8 cellular contexts compared by ENCODE assay signal in the genomic region with DNA sequence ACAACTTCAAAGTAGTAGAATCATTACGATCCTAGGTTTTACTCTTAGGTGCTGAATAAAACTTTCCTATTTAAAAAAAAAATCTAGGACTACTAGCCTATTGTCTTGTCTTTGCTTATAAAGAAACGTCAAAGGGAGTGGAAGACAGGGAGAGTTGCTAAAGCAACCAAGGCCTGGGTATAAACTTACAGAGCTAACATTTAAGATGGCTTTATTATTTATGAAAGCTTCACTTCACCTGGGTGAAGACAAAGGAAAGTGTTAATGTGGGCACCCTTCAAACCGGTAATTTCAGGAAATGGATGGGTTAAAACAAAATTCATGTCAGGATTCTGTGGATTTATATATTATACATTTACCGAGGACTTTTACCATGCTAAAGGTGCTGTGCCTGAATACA. TPM values are rescaled to one million over a fixed set of nuclear protein-coding genes. Genes with fewer than 3 reads are reported as not detected.
DNase-seq lines count a peak whose midpoint lies in the region; ATAC-seq and TF ChIP-seq lines count a peak whose summit lies in the region.

No MANE protein-coding gene starts in this region.

- H3K4me2 ChIP-seq in fibroblast of lung (ENCODE audit: extremely low read depth, insufficient read depth, low read length), result peak overlapping the region; percentile 94

- H4K20me1 ChIP-seq in fibroblast of lung (ENCODE audit: control insufficient read depth, extremely low read depth, insufficient read depth, low read length), result no peaks in the 10 kb centered on the region

- H3K4me1 ChIP-seq in HEK293 (ENCODE audit: control insufficient read depth, insufficient read depth, low read length) (peaks cover 18% of the 10 kb centered on the region), RWPE2 (ENCODE audit: insufficient read depth, poor library complexity, severe bottlenecking) (peaks cover 29% of the 10 kb centered on the region), fibroblast of lung (ENCODE audit: control insufficient read depth, extremely low read depth, insufficient read depth, low read length) (peaks cover 27% of the 10 kb centered on the region)

- ATAC-seq in RWPE2 (ENCODE audit: low read depth), result no peak
- ATAC-seq in GM21515 (IDR thresholded peaks at IDR 0.05; ENCODE audit: unreplicated experiment), result no peak

- peak overlapping the region; percentile 63 for H3K9ac ChIP-seq in fibroblast of lung (ENCODE audit: insufficient read depth, low read length)

- H3K36me3 ChIP-seq in HEK293 (ENCODE audit: control insufficient read depth in 2 of 2, insufficient read depth in 1 of 2, low read length in 2 of 2) (no peaks in the 10 kb centered on the region; a peak in 1 of 3 replicates), RWPE2 (ENCODE audit: low read depth) (peaks cover 13% of the 10 kb centered on the region; the same call in 1 of the 2 replicates), fibroblast of lung (ENCODE audit: control insufficient read depth, insufficient read depth, low read length) (peaks cover 2% of the 10 kb centered on the region)

- CTCF ChIA-PET in HEK293 (lab: Yijun Ruan, JAX), result no interaction called here

- TF ChIP-seq CTCF in HEK293 (tag by site-specific recombination; IDR thresholded peaks at IDR 0.05) (no peak), RWPE2 (IDR thresholded peaks at IDR 0.05; ENCODE audit: poor library complexity, severe bottlenecking) (no peak), fibroblast of lung (conservative IDR thresholded peaks at IDR 0.05 in 1 of 2, IDR thresholded peaks at IDR 0.05 in 1 of 2; ENCODE audit: low read depth in 1 of 2, low read length in 2 of 2) (no peak)

- DNase-seq in RWPE2 (ENCODE audit: low spot score) (no peak), fibroblast of lung (ENCODE audit: low read depth in 2 of 2) (peak in 1 of 2 donors; percentile 8), skeletal muscle cell (ENCODE audit: low read depth) (no peak), mucosa of gallbladder (ENCODE audit: low spot score) (no peak), 8988T (no peak)
- no peak for DNase-seq in activated effector memory CD4-positive, alpha-beta T cell treated with anti-CD3 and anti-CD28 coated beads, Interleukin-2, amount 50 U/mL, for 16 hours

- H3K27me3 ChIP-seq in RWPE2 (ENCODE audit: insufficient read depth, poor library complexity, severe bottlenecking), result no peaks in the 10 kb centered on the region
- H3K27me3 ChIP-seq in fibroblast of lung (ENCODE audit: control insufficient read depth, insufficient read depth, low read length), result no peaks in the 10 kb centered on the region

- H3K4me3 ChIP-seq in HEK293 (ENCODE audit: low read depth, low read length) (peak overlapping the region; percentile 74), RWPE2 (ENCODE audit: severe bottlenecking) (peak overlapping the region; percentile 44), fibroblast of lung (replicated peaks in 1 of 4; ENCODE audit: control extremely low read depth in 1 of 4, insufficient read depth in 1 of 4, low read depth in 3 of 4, low read length in 4 of 4) (peak overlapping the region; percentile 82 to 91 (median 87)), skeletal muscle cell (ENCODE audit: low read depth, low read length) (peak overlapping the region; percentile 69)

- H3K27ac ChIP-seq in HEK293 (ENCODE audit: extremely low read depth, low read depth, low read length), result no peak overlapping the region
- peak overlapping the region; percentile 94 for H3K27ac ChIP-seq in RWPE2 (ENCODE audit: poor library complexity, severe bottlenecking)
- H3K27ac ChIP-seq in fibroblast of lung (ENCODE audit: insufficient read depth, low read length), result peak overlapping the region; percentile 98

- H3K9me3 ChIP-seq in HEK293 (ENCODE audit: control insufficient read depth, insufficient read depth, low read depth, low read length) (no peaks in the 10 kb centered on the region), RWPE2 (ENCODE audit: severe bottlenecking) (no peaks in the 10 kb centered on the region), fibroblast of lung (ENCODE audit: control insufficient read depth, insufficient read depth, low read depth, low read length) (no peaks in the 10 kb centered on the region)

- POLR2A ChIA-PET in HEK293 (lab: Yijun Ruan, JAX), result interaction anchor here (0.9 to 2.0 kb wide), 2 partner anchors 85 to 88 kb away, joined by 7 to 10 read pairs; a partner anchor contains a TSS

- H3K79me2 ChIP-seq in fibroblast of lung (ENCODE audit: control insufficient read depth, insufficient read depth, low read length), result peaks cover 66% of the 10 kb centered on the region

- no peak overlapping the region for H2AFZ ChIP-seq in fibroblast of lung (ENCODE audit: low read length)

TF ChIP-seq in HEK293, 187 proteins besides CTCF, POLR2A, EP300 and RAD21:
- no peak for TF ChIP-seq ZNF121 (tag by site-specific recombination; IDR thresholded peaks at IDR 0.05)
- TF ChIP-seq PRDM1 (tag by site-specific recombination; IDR thresholded peaks at IDR 0.05), result peak; percentile 83
- TF ChIP-seq ZEB2 (tag by site-specific recombination; IDR thresholded peaks at IDR 0.05), result no peak

RNA-seq across cellular contexts. Expression of a gene that starts 2.5 kb away (rescaled TPM):
- total RNA-seq in fibroblast of lung (61.4 and 121 TPM in 2 replicates), mucosa of gallbladder (16.5 TPM)
- 153 and 161 TPM in 2 replicates for polyA plus RNA-seq in fibroblast of lung
- polyA plus RNA-seq in fibroblast of lung (2012), result 103 and 112 TPM in 2 replicates
- polyA minus RNA-seq in fibroblast of lung (ENCODE audit: low replicate concordance), result 123 and 147 TPM in 2 replicates
